ENCODE assay signal across 29 cellular contexts in the genomic region with DNA sequence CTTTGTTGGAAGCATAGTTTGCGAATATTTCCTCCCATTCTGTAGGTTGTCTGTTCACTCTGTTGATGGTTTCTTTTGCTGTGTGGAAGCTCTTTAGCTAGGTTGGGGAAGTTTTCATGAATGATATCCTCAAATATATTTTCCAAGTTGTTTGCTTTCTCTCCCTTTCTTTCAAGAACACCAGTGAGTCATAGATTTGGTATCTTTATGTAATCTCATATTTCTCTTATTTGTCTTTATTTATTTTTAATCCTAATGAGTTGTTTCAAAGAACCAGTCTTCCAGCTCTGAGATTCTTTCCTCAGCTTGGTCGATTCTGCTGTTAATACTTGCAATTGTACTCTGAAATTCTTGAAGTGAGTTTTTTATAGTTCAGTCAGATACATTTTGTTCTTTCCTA.
"Had no signal": no experiment of that assay in that cellular context is flagged by ENCODE, and none has a peak within 500 bp of the region (broad histone marks: within the 10 kb centered on the region; RNA-seq: fewer than 3 reads in every experiment).

No MANE protein-coding gene starts in this region.

- FAIRE-seq: K562 had no signal

- H3K9me3 Mint-ChIP-seq: activated naive CD4-positive, alpha-beta T cell treated with anti-CD3 and anti-CD28 coated beads, Interleukin-2, amount 50 U/mL, for 24 hours; activated T-helper 1 cell treated with anti-CD3 and anti-CD28 coated beads, Interleukin-12 subunit alpha, Interleukin-12 subunit beta, Interleukin-2, Interleukin-4 antibody, amounts not matched to agents 30 ng/mL and 10 ng/mL and 1 ng/mL, durations not matched to agents 14 hours and 24 hours and 36 hours had no signal

- ATAC-seq: activated CD8-positive, alpha-beta memory T cell treated with anti-CD3 and anti-CD28 coated beads, Interleukin-2, amount 10 ng/mL, durations not matched to agents 7 days and 5 days; body of pancreas; K562; T-helper 17 cell; WTC11 had no signal

- H3K4me3 Mint-ChIP-seq: activated CD8-positive, alpha-beta memory T cell treated with anti-CD3 and anti-CD28 coated beads, Interleukin-2, amount 10 ng/mL, durations not matched to agents 7 days and 5 days; activated naive CD4-positive, alpha-beta T cell treated with anti-CD3 and anti-CD28 coated beads, Interleukin-2, amount 50 U/mL, for 24 hours; activated T-cell treated with anti-CD3 and anti-CD28 coated beads, Interleukin-2, amount 50 U/mL, for 24 hours; activated T-helper 1 cell treated with anti-CD3 and anti-CD28 coated beads, Interleukin-12 subunit alpha, Interleukin-12 subunit beta, Interleukin-2, Interleukin-4 antibody, amounts not matched to agents 30 ng/mL and 10 ng/mL and 1 ng/mL, durations not matched to agents 14 hours and 24 hours and 36 hours; T-helper 17 cell; WTC11 had no signal

- H3K9me3 ChIP-seq: body of pancreas, Peyer's patch had no signal

- H3K27ac ChIP-seq: body of pancreas, cardiac muscle cell, Peyer's patch, RWPE1 had no signal

- DNase-seq: activated CD4-positive, alpha-beta T cell treated with anti-CD3 and anti-CD28 coated beads for 48 hours; activated CD4-positive, alpha-beta T cell treated with anti-CD3 and anti-CD28 coated beads, Interleukin-2, amount 50 U/mL, for 48 hours; activated CD4-positive, CD25-positive, alpha-beta regulatory T cell treated with anti-CD3 and anti-CD28 coated beads, Interleukin-2, amount 50 U/mL, for 72 hours; activated CD8-positive, alpha-beta memory T cell treated with anti-CD3 and anti-CD28 coated beads, Interleukin-2, amount 10 ng/mL, durations not matched to agents 7 days and 5 days; activated effector memory CD4-positive, alpha-beta T cell treated with Interleukin-2 at 50 U/mL for 16 hours; activated naive CD4-positive, alpha-beta T cell; activated T-cell treated with anti-CD3 and anti-CD28 coated beads, Interleukin-2, amount 50 U/mL, for 24 hours; aorta; body of pancreas; Karpas-422; MM.1S; NCI-H1105; NCI-H1436; NCI-H1694 treated with DMSO at 0.1 percent for 48 hours; NCI-H2029 treated with DMSO at 0.1 percent for 48 hours; NCI-H345; NCI-H510A; NCI-H526 treated with DMSO at 0.1 percent for 48 hours; NCI-H82; Peyer's patch; Right ventricle myocardium superior; T-helper 17 cell; T-helper 9 cell had no signal

- H3K4me1 ChIP-seq: body of pancreas, Peyer's patch had no signal

- H3K4me1 Mint-ChIP-seq: activated CD8-positive, alpha-beta memory T cell treated with anti-CD3 and anti-CD28 coated beads, Interleukin-2, amount 10 ng/mL, durations not matched to agents 7 days and 5 days; activated naive CD4-positive, alpha-beta T cell treated with anti-CD3 and anti-CD28 coated beads, Interleukin-2, amount 50 U/mL, for 24 hours; T-helper 17 cell had no signal

- H3K27me3 Mint-ChIP-seq: activated CD8-positive, alpha-beta memory T cell treated with anti-CD3 and anti-CD28 coated beads, Interleukin-2, amount 10 ng/mL, durations not matched to agents 7 days and 5 days; activated naive CD4-positive, alpha-beta T cell treated with anti-CD3 and anti-CD28 coated beads, Interleukin-2, amount 50 U/mL, for 24 hours; activated T-cell treated with anti-CD3 and anti-CD28 coated beads, Interleukin-2, amount 50 U/mL, for 24 hours; T-helper 17 cell had no signal

- H3K36me3 Mint-ChIP-seq: activated CD8-positive, alpha-beta memory T cell treated with anti-CD3 and anti-CD28 coated beads, Interleukin-2, amount 10 ng/mL, durations not matched to agents 7 days and 5 days; activated naive CD4-positive, alpha-beta T cell treated with anti-CD3 and anti-CD28 coated beads, Interleukin-2, amount 50 U/mL, for 24 hours had no signal

- H3K36me3 ChIP-seq: cardiac muscle cell, Peyer's patch had no signal

- H3K27ac Mint-ChIP-seq: activated CD8-positive, alpha-beta memory T cell treated with anti-CD3 and anti-CD28 coated beads, Interleukin-2, amount 10 ng/mL, durations not matched to agents 7 days and 5 days; activated naive CD4-positive, alpha-beta T cell treated with anti-CD3 and anti-CD28 coated beads, Interleukin-2, amount 50 U/mL, for 24 hours; activated T-cell treated with anti-CD3 and anti-CD28 coated beads, Interleukin-2, amount 50 U/mL, for 24 hours; activated T-helper 1 cell treated with anti-CD3 and anti-CD28 coated beads, Interleukin-12 subunit alpha, Interleukin-12 subunit beta, Interleukin-2, Interleukin-4 antibody, amounts not matched to agents 30 ng/mL and 10 ng/mL and 1 ng/mL, durations not matched to agents 14 hours and 24 hours and 36 hours; T-helper 17 cell; WTC11 had no signal

- H3K27me3 ChIP-seq: body of pancreas, cardiac muscle cell, Peyer's patch had no signal

- H3K4me3 ChIP-seq: body of pancreas, cardiac muscle cell, K562, Peyer's patch had no signal
